Comparison of ENCODE assay signal across 8 cellular contexts in genomic region chr20:57425150-57426013, GRCh38. TPM values are rescaled to one million over a fixed set of nuclear protein-coding genes. Genes with fewer than 3 reads are reported as not detected.
DNase-seq lines count a peak whose midpoint lies in the region; ATAC-seq and TF ChIP-seq lines count a peak whose summit lies in the region.

No MANE protein-coding gene starts in this region.

- POLR2A ChIA-PET in activated B cell treated with CpG ODN at 0.5 μM for 24 hours (lab: Charles Lee) = interaction anchor here (1.0 to 3.0 kb wide), 5 partner anchors 7 to 56 kb away, joined by 5 to 13 read pairs (median 5); partner anchors contain the start of gene RBM38
- POLR2A ChIA-PET in naive thymus-derived CD8-positive, alpha-beta T cell (lab: Charles Lee) = interaction anchor here (1.3 to 15.8 kb wide), 3 partner anchors 13 to 35 kb away, joined by 5 to 229 read pairs (median 6); partner anchors contain the start of gene RBM38

- H3K4me3 Mint-ChIP-seq in activated B cell treated with CpG ODN at 0.5 μM for 24 hours = peak overlapping the region; percentile 64
- peak overlapping the region in 8 of 10 donors; percentile 22 to 68 (median 54) for H3K4me3 Mint-ChIP-seq in naive thymus-derived CD8-positive, alpha-beta T cell
- H3K4me3 Mint-ChIP-seq in activated T-cell treated with anti-CD3 and anti-CD28 coated beads, Interleukin-2, amount 50 U/mL, for 4 hours = no peak overlapping the region

- peak overlapping the region; percentile 54 for H3K27ac Mint-ChIP-seq in activated B cell treated with CpG ODN at 0.5 μM for 24 hours
- H3K27ac Mint-ChIP-seq in naive thymus-derived CD8-positive, alpha-beta T cell = peak overlapping the region in 6 of 10 donors; percentile 10 to 80 (median 74)

- peaks cover 64% of the 10 kb centered on the region for H3K4me1 Mint-ChIP-seq in activated B cell treated with CpG ODN at 0.5 μM for 24 hours
- H3K4me1 Mint-ChIP-seq in naive thymus-derived CD8-positive, alpha-beta T cell = peaks cover 21 to 64% (median 54%) of the 10 kb centered on the region in 4 donors
- H3K4me1 Mint-ChIP-seq in activated T-cell treated with anti-CD3 and anti-CD28 coated beads, Interleukin-2, amount 50 U/mL, for 4 hours (ENCODE audit: low read depth) = peaks cover 39% of the 10 kb centered on the region

- H3K4me1 ChIP-seq in foreskin keratinocyte = no peaks in the 10 kb centered on the region

- CTCF ChIA-PET in activated B cell treated with CpG ODN at 0.5 μM for 24 hours (lab: Charles Lee) = interaction anchor here (1.5 kb wide), 1 partner anchor 48 kb away, joined by 3 read pairs; no protein-coding TSS in a partner anchor

- H3K27ac ChIP-seq in foreskin keratinocyte = no peak overlapping the region

- H3K27me3 Mint-ChIP-seq in activated B cell treated with CpG ODN at 0.5 μM for 24 hours = no peaks in the 10 kb centered on the region
- no peaks in the 10 kb centered on the region for H3K27me3 Mint-ChIP-seq in naive thymus-derived CD8-positive, alpha-beta T cell
- H3K27me3 Mint-ChIP-seq in activated T-cell treated with anti-CD3 and anti-CD28 coated beads, Interleukin-2, amount 50 U/mL, for 4 hours (ENCODE audit: low read depth) = peaks cover 2% of the 10 kb centered on the region

- peak; percentile 41 for ATAC-seq in activated B cell treated with CpG ODN at 0.5 μM for 24 hours (ENCODE audit: low read depth)
- ATAC-seq in naive thymus-derived CD8-positive, alpha-beta T cell = peak; percentile 22 to 44
- no peak for ATAC-seq in foreskin keratinocyte
- no peak for ATAC-seq in GM18517 (IDR thresholded peaks at IDR 0.05; ENCODE audit: unreplicated experiment)
- ATAC-seq in activated T-cell treated with anti-CD3 and anti-CD28 coated beads, Interleukin-2, amount 50 U/mL, for 4 hours = no peak

- H3K27me3 ChIP-seq in foreskin keratinocyte = peaks cover 16% of the 10 kb centered on the region

- DNase-seq in NCI-H2196 (lab: John Stamatoyannopoulos, UW; ENCODE audit: unreplicated experiment) (peak; percentile 10), NCI-H2196 treated with DMSO at 0.1 percent for 48 hours (lab: John Stamatoyannopoulos, UW; ENCODE audit: unreplicated experiment) (no peak), NCI-H146 (lab: John Stamatoyannopoulos, UW) (peak; percentile 78), activated B cell treated with CpG ODN at 0.5 μM for 24 hours (no peak), foreskin keratinocyte (no peak)
- DNase-seq in naive thymus-derived CD8-positive, alpha-beta T cell = peak in 1 of 10 donors; percentile 49
- no peak for DNase-seq in activated T-cell treated with anti-CD3 and anti-CD28 coated beads, Interleukin-2, amount 50 U/mL, for 4 hours

- intact Hi-C loops in activated B cell treated with CpG ODN at 0.5 μM for 24 hours (cut with micrococcal nuclease) = no loop called here

- no peaks in the 10 kb centered on the region for H3K36me3 Mint-ChIP-seq in activated B cell treated with CpG ODN at 0.5 μM for 24 hours (ENCODE audit: low read depth)
- H3K36me3 Mint-ChIP-seq in naive thymus-derived CD8-positive, alpha-beta T cell = no peaks in the 10 kb centered on the region
- no peaks in the 10 kb centered on the region for H3K36me3 Mint-ChIP-seq in activated T-cell treated with anti-CD3 and anti-CD28 coated beads, Interleukin-2, amount 50 U/mL, for 4 hours (ENCODE audit: insufficient read depth)

- H3K9me3 Mint-ChIP-seq in activated B cell treated with CpG ODN at 0.5 μM for 24 hours = no peaks in the 10 kb centered on the region
- H3K9me3 Mint-ChIP-seq in naive thymus-derived CD8-positive, alpha-beta T cell = no peaks in the 10 kb centered on the region
- H3K9me3 Mint-ChIP-seq in activated T-cell treated with anti-CD3 and anti-CD28 coated beads, Interleukin-2, amount 50 U/mL, for 4 hours = no peaks in the 10 kb centered on the region

- no peak for TF ChIP-seq CTCF in activated B cell treated with CpG ODN at 0.5 μM for 24 hours (IDR thresholded peaks at IDR 0.05)
- TF ChIP-seq CTCF in foreskin keratinocyte (conservative IDR thresholded peaks at IDR 0.05) = no peak

RNA-seq across cellular contexts. Expression of gene RBM38, which starts 34.2 kb away (rescaled TPM):
- total RNA-seq in activated B cell treated with CpG ODN at 0.5 μM for 24 hours (69.6 and 70.7 TPM in 2 replicates), foreskin keratinocyte (16.7 and 18.0 TPM in 2 replicates)
- 100 to 1,000 TPM; 117 to 121 TPM for total RNA-seq in naive thymus-derived CD8-positive, alpha-beta T cell
- polyA plus RNA-seq in naive thymus-derived CD8-positive, alpha-beta T cell = 100 to 1,000 TPM in 1 of 3 donors, 10 to 100 TPM in 2; 48.9 to 153 (median 69.0) TPM
- polyA plus RNA-seq in foreskin keratinocyte = 18.0 and 21.2 TPM in 2 replicates
- total RNA-seq in activated T-cell treated with anti-CD3 and anti-CD28 coated beads, Interleukin-2, amount 50 U/mL, for 4 hours = 100 to 1,000 TPM; 123 to 172 (median 129) TPM

Comparison
In these comparisons a context has a peak if more than half of its experiments do, and no peak if none do; other contexts are left out.
1. DNase-seq: peak in NCI-H2196 (single experiment) and NCI-H146 (single experiment); none in NCI-H2196 treated with DMSO at 0.1 percent for 48 hours (single experiment), activated B cell treated with CpG ODN at 0.5 μM for 24 hours (single experiment), foreskin keratinocyte (0 of 2) and activated T-cell treated with anti-CD3 and anti-CD28 coated beads, Interleukin-2, amount 50 U/mL, for 4 hours (single experiment).
2. ATAC-seq: peak in activated B cell treated with CpG ODN at 0.5 μM for 24 hours (single experiment) and naive thymus-derived CD8-positive, alpha-beta T cell (2 of 2); none in foreskin keratinocyte (single experiment), GM18517 (single experiment) and activated T-cell treated with anti-CD3 and anti-CD28 coated beads, Interleukin-2, amount 50 U/mL, for 4 hours (0 of 2).